In the genomic region with DNA sequence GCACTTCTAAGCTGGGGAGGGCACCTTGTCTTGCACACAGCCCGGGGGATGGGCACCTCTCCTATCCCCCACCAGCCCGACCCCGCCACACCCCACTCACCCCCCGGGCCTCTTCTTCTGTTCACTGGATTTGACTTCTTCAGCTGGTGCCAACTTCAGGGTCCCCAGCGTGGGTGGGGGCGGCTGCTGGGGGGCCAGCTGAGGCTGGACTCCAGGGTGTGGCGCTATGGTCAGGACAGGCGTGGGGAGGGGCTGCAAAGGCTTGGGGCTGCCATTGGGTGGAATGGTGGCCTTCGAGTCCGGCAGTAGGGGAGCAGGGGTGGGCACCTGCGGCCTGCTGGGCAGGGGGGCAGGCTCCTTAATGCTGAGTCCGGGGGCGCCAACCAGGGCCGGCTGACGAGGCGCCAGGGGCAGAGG, we compare ENCODE assay signal across 9 cellular contexts. TPM values are rescaled to one million over a fixed set of nuclear protein-coding genes. Genes with fewer than 3 reads are reported as not detected.
DNase-seq lines count a peak whose midpoint lies in the region; ATAC-seq and TF ChIP-seq lines count a peak whose summit lies in the region.
"Had no signal": no experiment of that assay in that cellular context is flagged by ENCODE, and none has a peak within 500 bp of the region (broad histone marks: within the 10 kb centered on the region; RNA-seq: fewer than 3 reads in every experiment).

No MANE protein-coding gene starts in this region.

- POLR2A ChIA-PET in activated CD4-positive, alpha-beta T cell treated with anti-CD3 and anti-CD28 coated beads for 36 hours (lab: Charles Lee), result no interaction called here

- no peaks in the 10 kb centered on the region for H3K27me3 Mint-ChIP-seq in activated CD4-positive, alpha-beta T cell treated with anti-CD3 and anti-CD28 coated beads for 36 hours
- H3K27me3 Mint-ChIP-seq in brain (peaks cover 8% of the 10 kb centered on the region), mesothelial cell of epicardium (ENCODE audit: low read depth) (no peaks in the 10 kb centered on the region)

- TF ChIP-seq CTCF in brain (conservative IDR thresholded peaks at IDR 0.05), result no peak
- no peak for TF ChIP-seq CTCF in mesothelial cell of epicardium (IDR thresholded peaks at IDR 0.05; ENCODE audit: unreplicated experiment)
- no peak for TF ChIP-seq CTCF in testis (IDR thresholded peaks at IDR 0.05)

- peak overlapping the region; percentile 95 for H3K27ac Mint-ChIP-seq in activated CD4-positive, alpha-beta T cell treated with anti-CD3 and anti-CD28 coated beads for 36 hours
- H3K27ac Mint-ChIP-seq in brain, result peak overlapping the region in 4 of 5 experiments; percentile 82 to 100 (median 90)
- H3K27ac Mint-ChIP-seq in mesothelial cell of epicardium, result peak overlapping the region; percentile 34

- H3K9me3 ChIP-seq in testis, result no peaks in the 10 kb centered on the region
- H3K9me3 ChIP-seq: MG63 had no signal

- peak overlapping the region; percentile 80 for H3K4me3 Mint-ChIP-seq in activated CD4-positive, alpha-beta T cell treated with anti-CD3 and anti-CD28 coated beads for 36 hours
- peak overlapping the region in 2 of 5 experiments; percentile 82 to 83 for H3K4me3 Mint-ChIP-seq in brain
- H3K4me3 Mint-ChIP-seq in mesothelial cell of epicardium, result no peak overlapping the region

- CTCF ChIA-PET in activated CD4-positive, alpha-beta T cell treated with anti-CD3 and anti-CD28 coated beads for 36 hours (lab: Charles Lee), result no interaction called here

- no peaks in the 10 kb centered on the region for H3K27me3 ChIP-seq in testis
- H3K27me3 ChIP-seq: MG63 had no signal

- H3K36me3 ChIP-seq in testis (ENCODE audit: low read depth, missing control alignments), result no peaks in the 10 kb centered on the region

- no peaks in the 10 kb centered on the region for H3K9me3 Mint-ChIP-seq in activated CD4-positive, alpha-beta T cell treated with anti-CD3 and anti-CD28 coated beads for 36 hours (ENCODE audit: low read depth)
- peaks cover 0 to 2% (median 0%) of the 10 kb centered on the region in 5 experiments for H3K9me3 Mint-ChIP-seq in brain
- H3K9me3 Mint-ChIP-seq in mesothelial cell of epicardium, result no peaks in the 10 kb centered on the region

- 83 to 84% methylated on average over 10 to 16 of the region's 16 CpGs for WGBS in testis, 2 donors

- H3K36me3 Mint-ChIP-seq in activated CD4-positive, alpha-beta T cell treated with anti-CD3 and anti-CD28 coated beads for 36 hours (ENCODE audit: low read depth), result peaks cover 12% of the 10 kb centered on the region
- H3K36me3 Mint-ChIP-seq in brain (peaks cover 3% of the 10 kb centered on the region), mesothelial cell of epicardium (no peaks in the 10 kb centered on the region)

- intact Hi-C loops in activated CD4-positive, alpha-beta T cell treated with anti-CD3 and anti-CD28 coated beads for 36 hours (cut with DNase I, micrococcal nuclease), result loop anchor here (5.0 to 10.0 kb wide), 2 partner anchors 352 to 1570 kb away; a partner anchor contains a TSS
- intact Hi-C loops in testis (cut with DNase I; ENCODE audit: low total_unique reads), result no loop called here

- no peak for ATAC-seq in activated CD4-positive, alpha-beta T cell treated with anti-CD3 and anti-CD28 coated beads for 36 hours
- ATAC-seq in HG02642 (IDR thresholded peaks at IDR 0.05; ENCODE audit: poor library complexity, unreplicated experiment), result no peak

- H3K4me1 Mint-ChIP-seq in activated CD4-positive, alpha-beta T cell treated with anti-CD3 and anti-CD28 coated beads for 36 hours, result peaks cover 56% of the 10 kb centered on the region
- H3K4me1 Mint-ChIP-seq in brain, result peaks cover 77% of the 10 kb centered on the region
- peaks cover 56% of the 10 kb centered on the region for H3K4me1 Mint-ChIP-seq in mesothelial cell of epicardium

- no peak for TF ChIP-seq POLR2A in testis (IDR thresholded peaks at IDR 0.05)

- peak overlapping the region; percentile 94 to 99 for H3K27ac ChIP-seq in testis

- no peak overlapping the region for H3K4me3 ChIP-seq in testis
- H3K4me3 ChIP-seq: MG63 had no signal

- DNase-seq in activated CD4-positive, alpha-beta T cell treated with anti-CD3 and anti-CD28 coated beads for 36 hours, result no peak
- no peak for DNase-seq in activated CD4-positive, alpha-beta T cell treated with anti-CD3 and anti-CD28 coated beads, Interleukin-2, amount 50 U/mL, for 1 hour
- no peak for DNase-seq in mesothelial cell of epicardium (ENCODE audit: low spot score in 2 of 2, unreplicated experiment in 2 of 2)
- no peak for DNase-seq in testis
- DNase-seq in NCI-H187 treated with DMSO at 0.1 percent for 48 hours (lab: John Stamatoyannopoulos, UW), result no peak
- no peak for DNase-seq in SIG-M5 (lab: John Stamatoyannopoulos, UW)
- DNase-seq: MG63 had no signal

- H3K4me1 ChIP-seq in testis, result peaks cover 74% of the 10 kb centered on the region

RNA-seq across cellular contexts. Expression of a gene that starts 6.1 kb away (rescaled TPM):
- 10 to 100 TPM; 16.0 to 19.3 TPM for total RNA-seq in activated CD4-positive, alpha-beta T cell treated with anti-CD3 and anti-CD28 coated beads for 36 hours
- polyA plus RNA-seq in brain (ENCODE audit: insufficient read depth, low read depth, low replicate concordance) (17.4 TPM), testis (ENCODE audit: insufficient read depth, low read depth, low replicate concordance) (27.9 TPM)
- total RNA-seq in mesothelial cell of epicardium (47.5 to 49.1 TPM (median 48.3 TPM) in 3 replicates), testis (10 to 100 TPM; 46.3 to 67.7 TPM)

RNA-seq across cellular contexts. Expression of a gene that starts 57.5 kb away (rescaled TPM):
- 10 to 100 TPM; 21.4 to 28.0 TPM for total RNA-seq in activated CD4-positive, alpha-beta T cell treated with anti-CD3 and anti-CD28 coated beads for 36 hours
- 56.3 TPM for polyA plus RNA-seq in brain (ENCODE audit: insufficient read depth, low read depth, low replicate concordance)
- total RNA-seq in mesothelial cell of epicardium, result 79.2 to 80.9 TPM (median 79.3 TPM) in 3 replicates
- total RNA-seq in testis, result 10 to 100 TPM; 80.5 to 88.9 TPM
- 54.1 TPM for polyA plus RNA-seq in testis (ENCODE audit: insufficient read depth, low read depth, low replicate concordance)

RNA-seq across cellular contexts. Expression of a gene that starts 58.5 kb away (rescaled TPM):
- 10 to 100 TPM; 59.3 to 77.0 TPM for total RNA-seq in activated CD4-positive, alpha-beta T cell treated with anti-CD3 and anti-CD28 coated beads for 36 hours
- polyA plus RNA-seq in brain (ENCODE audit: insufficient read depth, low read depth, low replicate concordance), result 15.9 TPM
- 37.7 to 41.4 TPM (median 40.6 TPM) in 3 replicates for total RNA-seq in mesothelial cell of epicardium
- total RNA-seq in testis, result 10 to 100 TPM; 48.9 to 56.2 TPM
- polyA plus RNA-seq in testis (ENCODE audit: insufficient read depth, low read depth, low replicate concordance), result 39.2 TPM

Comparison
In these comparisons a context has a peak if more than half of its experiments do, and no peak if none do; other contexts are left out.
1. H3K27ac Mint-ChIP-seq: peak in every context shown above with its lines; median percentile 95 in activated CD4-positive, alpha-beta T cell treated with anti-CD3 and anti-CD28 coated beads for 36 hours; 90 in brain; 34 in mesothelial cell of epicardium.